ENCODE assay signal across 20 cellular contexts in genomic region chr17:69144621-69145255, GRCh38. TPM values are rescaled to one million over a fixed set of nuclear protein-coding genes. Genes with fewer than 3 reads are reported as not detected.
"Had no signal": no experiment of that assay in that cellular context is flagged by ENCODE, and none has a peak within 500 bp of the region (broad histone marks: within the 10 kb centered on the region; RNA-seq: fewer than 3 reads in every experiment).

No MANE protein-coding gene starts in this region.

- H3K27ac ChIP-seq: colonic mucosa, foreskin keratinocyte, left lung, ovary, prostate gland, thyroid gland, upper lobe of right lung had no signal

- H3K36me3 ChIP-seq: colonic mucosa, left lung, ovary, prostate gland, right atrium auricular region, thyroid gland, upper lobe of right lung had no signal

- H3K4me1 ChIP-seq: colonic mucosa, foreskin keratinocyte, prostate gland, right atrium auricular region, upper lobe of right lung had no signal

- H3K9me3 ChIP-seq: colonic mucosa, esophagus muscularis mucosa, left lung, ovary, prostate gland, right atrium auricular region, thyroid gland, upper lobe of right lung had no signal

- H3K27me3 ChIP-seq: colonic mucosa, esophagus muscularis mucosa, foreskin keratinocyte, left lung, ovary, right atrium auricular region, thyroid gland, upper lobe of right lung had no signal

- DNase-seq: activated naive CD4-positive, alpha-beta T cell; activated T-cell treated with anti-CD3 and anti-CD28 coated beads, Interleukin-2, amount 50 U/mL, for 1 hour; colonic mucosa; foreskin keratinocyte; left lung; natural killer cell; ovary; stimulated activated CD4-positive, alpha-beta T cell treated with anti-CD3 and anti-CD28 coated beads, Interleukin-4, amount 100 ng/mL, for 24 hours; stimulated activated naive CD4-positive, alpha-beta T cell treated with Interleukin-2 at 50 U/mL for 16 hours; substantia nigra; T-helper 1 cell; T-helper 9 cell; thyroid gland; upper lobe of right lung had no signal

- H3K4me3 ChIP-seq: colonic mucosa, esophagus muscularis mucosa, left lung, ovary, prostate gland, right atrium auricular region, thyroid gland, upper lobe of right lung had no signal

- ATAC-seq: activated T-helper 17 cell treated with anti-CD3 and anti-CD28 coated beads, Interleukin-2, amount 50 U/mL, for 72 hours; foreskin keratinocyte; left lung; natural killer cell; upper lobe of right lung; WTC11 had no signal

RNA-seq across cellular contexts. Expression of gene ABCA6, which starts 3.0 kb away (rescaled TPM):
- total RNA-seq: astrocyte, foreskin keratinocyte, WTC11 had no signal
- polyA plus RNA-seq: foreskin keratinocyte had no signal
